In genomic region chr4:169940460-169940859, GRCh38 we compare ENCODE assay signal across 1 cellular context.
TF ChIP-seq lines count a peak whose summit lies in the region.

No MANE protein-coding gene starts in this region.

TF ChIP-seq in WTC11, 78 proteins besides CTCF, POLR2A, EP300 and RAD21 (continued from another document):
- no peak for TF ChIP-seq GABPB1 (CRISPR knock-in tag; IDR thresholded peaks at IDR 0.05)
- TF ChIP-seq KAT7 (CRISPR knock-in tag; IDR thresholded peaks at IDR 0.05; ENCODE audit: borderline replicate concordance), result no peak
- no peak for TF ChIP-seq OVOL2 (CRISPR knock-in tag; IDR thresholded peaks at IDR 0.05; ENCODE audit: borderline replicate concordance)
